In genomic region chr3:130956721-130957120, GRCh38 we compare ENCODE assay signal across 25 cellular contexts.
"Had no signal": no experiment of that assay in that cellular context is flagged by ENCODE, and none has a peak within 500 bp of the region (broad histone marks: within the 10 kb centered on the region; RNA-seq: fewer than 3 reads in every experiment).

No MANE protein-coding gene starts in this region.

- H3K27ac Mint-ChIP-seq: dendritic cell treated with granulocyte-macrophage colony-stimulating factor and Interleukin-4, amounts not matched to agents 40 ng/mL and 50 ng/mL, for 4 days; effector memory CD8-positive, alpha-beta T cell; endodermal cell; mesothelial cell of epicardium; naive B cell; naive thymus-derived CD8-positive, alpha-beta T cell had no signal

- DNase-seq: cortex of kidney; effector CD8-positive, alpha-beta T cell; effector memory CD8-positive, alpha-beta T cell; endodermal cell; erythroblast; esophagus squamous epithelium; foreskin fibroblast; foreskin melanocyte; gastrocnemius medialis; glutamatergic neuron; head of caudate nucleus; heart right ventricle; hippocampal formation; left cardiac atrium; left lung; left ventricle myocardium superior; lower lobe of right lung; mesenchymal stem cell; mucosa of descending colon; naive B cell; naive thymus-derived CD8-positive, alpha-beta T cell had no signal

- H3K4me1 Mint-ChIP-seq: naive B cell; naive thymus-derived CD8-positive, alpha-beta T cell had no signal

- H3K9me3 ChIP-seq: esophagus squamous epithelium, gastrocnemius medialis, heart right ventricle, left lung, lower lobe of right lung, mucosa of descending colon had no signal

- H3K27me3 Mint-ChIP-seq: dendritic cell treated with granulocyte-macrophage colony-stimulating factor and Interleukin-4, amounts not matched to agents 40 ng/mL and 50 ng/mL, for 4 days; effector memory CD8-positive, alpha-beta T cell; naive B cell; naive thymus-derived CD8-positive, alpha-beta T cell had no signal

- H3K4me3 Mint-ChIP-seq: dendritic cell treated with granulocyte-macrophage colony-stimulating factor and Interleukin-4, amounts not matched to agents 40 ng/mL and 50 ng/mL, for 4 days; effector memory CD8-positive, alpha-beta T cell; endodermal cell; mesothelial cell of epicardium; naive B cell; naive thymus-derived CD8-positive, alpha-beta T cell had no signal

- H3K27ac ChIP-seq: epithelial cell of prostate, esophagus squamous epithelium, gastrocnemius medialis, heart right ventricle, left lung, lower lobe of right lung had no signal

- H3K9me3 Mint-ChIP-seq: dendritic cell treated with granulocyte-macrophage colony-stimulating factor and Interleukin-4, amounts not matched to agents 40 ng/mL and 50 ng/mL, for 4 days; effector memory CD8-positive, alpha-beta T cell; endodermal cell; mesothelial cell of epicardium; naive B cell; naive thymus-derived CD8-positive, alpha-beta T cell had no signal

- H3K4me1 ChIP-seq: esophagus squamous epithelium, gastrocnemius medialis, left lung, lower lobe of right lung had no signal

- ATAC-seq: effector memory CD8-positive, alpha-beta T cell; esophagus mucosa; gastrocnemius medialis; heart right ventricle; left cardiac atrium; left lung; left ventricle myocardium superior; lower lobe of right lung; mucosa of descending colon; naive thymus-derived CD8-positive, alpha-beta T cell had no signal

- H3K4me3 ChIP-seq: esophagus squamous epithelium, gastrocnemius medialis, heart right ventricle, left lung, lower lobe of right lung, mucosa of descending colon had no signal

- H3K27me3 ChIP-seq: esophagus squamous epithelium, gastrocnemius medialis, heart right ventricle, left lung had no signal
